In genomic region chr7:117323877-117324699, GRCh38 we compare ENCODE assay signal across 9 cellular contexts. TPM values are rescaled to one million over a fixed set of nuclear protein-coding genes. Genes with fewer than 3 reads are reported as not detected.
A peak's percentile ranks its signal among the peaks of the same experiment; 100 is the strongest.
DNase-seq lines count a peak whose midpoint lies in the region; ATAC-seq and TF ChIP-seq lines count a peak whose summit lies in the region.
"Had no signal": no experiment of that assay in that cellular context is flagged by ENCODE, and none has a peak within 500 bp of the region (broad histone marks: within the 10 kb centered on the region; RNA-seq: fewer than 3 reads in every experiment).

No MANE protein-coding gene starts in this region.

- TF ChIP-seq EP300 in esophagus muscularis mucosa (IDR thresholded peaks at IDR 0.05) = no peak

- H3K4me3 ChIP-seq in AG09309 (ENCODE audit: control insufficient read depth, low read depth, low read length) = peak overlapping the region; percentile 56
- peak overlapping the region; percentile 43 to 48 (median 45) for H3K4me3 ChIP-seq in esophagus muscularis mucosa

- no peaks in the 10 kb centered on the region for H3K9me3 ChIP-seq in esophagus muscularis mucosa

- H3K27me3 ChIP-seq in esophagus muscularis mucosa = peaks cover 0 to 39% (median 8%) of the 10 kb centered on the region in 4 donors

- H3K4me1 ChIP-seq in esophagus muscularis mucosa = peaks cover 12 to 24% (median 23%) of the 10 kb centered on the region in 4 donors

- TF ChIP-seq CTCF in AG09309 (IDR thresholded peaks at IDR 0.05; ENCODE audit: control insufficient read depth, insufficient read depth, low read depth, low read length, missing control alignments) = no peak
- no peak for TF ChIP-seq CTCF in esophagus muscularis mucosa (IDR thresholded peaks at IDR 0.05)

- 0% methylated on average over 32 of the region's 65 CpGs for WGBS in esophagus muscularis mucosa

- intact Hi-C loops in esophagus muscularis mucosa (cut with DNase I) = no loop called here

- no peak for ATAC-seq in GM21423 (IDR thresholded peaks at IDR 0.05; ENCODE audit: unreplicated experiment)

- no peak overlapping the region for H3K27ac ChIP-seq in esophagus muscularis mucosa (replicated peaks in 1 of 4)

- H3K36me3 ChIP-seq in esophagus muscularis mucosa = no peaks in the 10 kb centered on the region

- no peak for TF ChIP-seq POLR2A in esophagus muscularis mucosa (IDR thresholded peaks at IDR 0.05; ENCODE audit: low read depth)

- DNase-seq in AG09309 (ENCODE audit: low read depth) = peak; percentile 53
- DNase-seq in NCI-H1105 treated with DMSO at 0.1 percent for 48 hours (lab: John Stamatoyannopoulos, UW) = peak; percentile 27
- DNase-seq in esophagus muscularis mucosa (ENCODE audit: extremely low spot score) = no peak
- DNase-seq in myocyte (ENCODE audit: low read depth) = peak; percentile 13
- no peak for DNase-seq in NK-92 (lab: John Stamatoyannopoulos, UW; ENCODE audit: unreplicated experiment)
- no peak for DNase-seq in mucosa of gallbladder (ENCODE audit: low spot score)
- no peak for DNase-seq in stimulated activated CD4-positive, alpha-beta T cell treated with anti-CD3 and anti-CD28 coated beads, Interleukin-4, amount 100 ng/mL, for 4 hours
- DNase-seq: T1000 had no signal

RNA-seq across cellular contexts. Expression of gene WNT2, which starts 1.2 kb away (rescaled TPM):
- total RNA-seq in esophagus muscularis mucosa = 1 to 10 TPM in 3 of 4 donors, under 1 TPM in 1; 0.69 to 3.7 (median 1.9) TPM
- not detected in 2 replicates for total RNA-seq in myocyte
- polyA plus RNA-seq in myocyte (2012) = not detected
- not detected for total RNA-seq in mucosa of gallbladder

Comparison
In these comparisons a context has a peak if more than half of its experiments do, and no peak if none do; other contexts are left out.
1. DNase-seq: peak in AG09309 (single experiment), NCI-H1105 treated with DMSO at 0.1 percent for 48 hours (single experiment) and myocyte (single experiment); none in esophagus muscularis mucosa (single experiment), NK-92 (single experiment), mucosa of gallbladder (single experiment) and stimulated activated CD4-positive, alpha-beta T cell treated with anti-CD3 and anti-CD28 coated beads, Interleukin-4, amount 100 ng/mL, for 4 hours (0 of 2).